2 cellular contexts compared by ENCODE assay signal in the genomic region with DNA sequence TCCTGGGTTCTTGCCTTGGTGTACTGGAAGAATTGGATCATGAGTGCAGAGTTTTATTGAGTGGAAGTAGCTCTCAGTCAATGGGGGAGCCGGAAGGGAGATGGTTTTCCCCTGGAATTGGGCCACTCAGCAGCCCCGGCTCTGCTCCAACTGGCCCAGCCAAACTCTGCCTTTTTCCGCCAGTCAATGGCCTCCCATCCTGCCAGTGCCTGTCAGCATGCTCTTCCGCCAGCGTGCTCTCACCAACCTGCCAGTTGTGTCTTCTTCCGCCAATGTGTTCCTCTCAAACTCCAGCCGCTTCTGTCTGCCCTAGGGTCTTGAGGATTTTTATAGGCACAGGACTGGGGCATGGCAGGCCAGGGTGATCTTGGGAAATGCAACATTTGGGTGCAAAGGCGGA.
A peak's percentile ranks its signal among the peaks of the same experiment; 100 is the strongest.
TF ChIP-seq lines count a peak whose summit lies in the region.

No MANE protein-coding gene starts in this region.

TF ChIP-seq in K562, 482 proteins besides CTCF, POLR2A, EP300 and RAD21:
- TF ChIP-seq ASH1L (IDR thresholded peaks at IDR 0.05; ENCODE audit: borderline replicate concordance, low read depth, partially characterized antibody) (no peak), DDX20 (tag; IDR thresholded peaks at IDR 0.05; ENCODE audit: low read depth) (no peak), CC2D1A (IDR thresholded peaks at IDR 0.05) (0 out of 2 replicates have a peak, but pooled peaks have one; percentile 24)

TF ChIP-seq in H1, 55 proteins besides CTCF, POLR2A, EP300 and RAD21:
- TF ChIP-seq CHD2 (IDR thresholded peaks at IDR 0.05; ENCODE audit: low read length), result no peak
- no peak for TF ChIP-seq MAFK (IDR thresholded peaks at IDR 0.05; ENCODE audit: low read depth, low read length)
- no peak for TF ChIP-seq ASH2L (IDR thresholded peaks at IDR 0.05; ENCODE audit: low read length)
- TF ChIP-seq SUZ12 (IDR thresholded peaks at IDR 0.05; ENCODE audit: low read length), result no peak
- TF ChIP-seq JUND (IDR thresholded peaks at IDR 0.05; ENCODE audit: low read length), result no peak
- TF ChIP-seq ATF3 (IDR thresholded peaks at IDR 0.05; ENCODE audit: insufficient read depth, low read depth, low read length), result no peak
- TF ChIP-seq GTF2F1 (IDR thresholded peaks at IDR 0.05; ENCODE audit: borderline replicate concordance, low read depth, low read length), result no peak
- TF ChIP-seq CEBPB (IDR thresholded peaks at IDR 0.05; ENCODE audit: low read depth, low read length), result no peak
- TF ChIP-seq TAF7 (optimal IDR thresholded peaks at IDR 0.05; ENCODE audit: borderline replicate concordance, low read depth, low read length), result no peak
- no peak for TF ChIP-seq SP4 (IDR thresholded peaks at IDR 0.05; ENCODE audit: low read length)
- TF ChIP-seq SAP30 (IDR thresholded peaks at IDR 0.05; ENCODE audit: insufficient read depth, insufficient replicate concordance, low read length), result no peak
- TF ChIP-seq RFX5 (IDR thresholded peaks at IDR 0.05; ENCODE audit: borderline replicate concordance, low read depth, low read length), result no peak
- TF ChIP-seq RXRA (IDR thresholded peaks at IDR 0.05; ENCODE audit: insufficient read depth, low read depth, low read length), result no peak
- no peak for TF ChIP-seq NRF1 (IDR thresholded peaks at IDR 0.05; ENCODE audit: low read depth, low read length)
